1 cellular context compared by ENCODE assay signal in the genomic region with DNA sequence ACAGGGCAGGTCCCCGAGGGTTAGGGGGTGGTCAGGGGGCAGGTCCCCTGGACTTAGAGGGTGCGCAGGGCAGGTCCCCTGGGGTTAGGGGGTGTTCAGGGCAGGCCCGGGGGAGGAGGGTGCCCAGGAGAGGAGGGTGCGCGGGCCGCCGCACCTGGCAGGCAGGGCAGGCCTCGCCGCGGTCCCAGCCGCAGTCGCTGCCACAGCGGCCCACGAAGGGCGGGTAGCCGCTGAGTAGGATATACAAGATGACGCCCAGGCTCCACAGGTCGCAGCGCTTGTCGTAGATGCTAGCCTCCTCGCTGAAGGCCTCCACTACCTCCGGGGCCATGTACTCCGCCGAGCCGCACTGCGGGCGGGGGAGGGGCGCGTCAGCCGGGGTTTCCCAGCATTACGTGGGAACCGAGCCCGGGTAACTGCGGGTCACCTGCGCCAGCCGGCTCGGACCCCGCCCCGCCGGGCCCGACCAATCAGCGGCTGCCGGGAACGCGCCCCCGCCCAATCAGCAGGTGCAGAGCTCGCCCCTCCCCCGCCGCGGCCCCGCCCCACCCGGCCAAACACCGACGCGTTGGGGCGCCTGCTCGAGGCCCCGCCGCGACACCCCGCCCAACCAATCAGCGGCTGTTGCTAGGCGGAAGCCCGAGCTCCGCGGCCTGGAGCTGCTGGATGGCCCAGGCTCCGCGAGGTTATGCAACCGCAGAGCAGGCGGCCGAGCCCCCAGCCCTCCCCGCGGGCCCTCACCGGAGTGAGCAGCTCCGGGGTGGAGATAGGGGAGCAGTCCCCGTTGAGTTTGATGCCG.
A peak's percentile ranks its signal among the peaks of the same experiment; 100 is the strongest.
TF ChIP-seq lines count a peak whose summit lies in the region.

No MANE protein-coding gene starts in this region.

TF ChIP-seq in K562, 482 proteins besides CTCF, POLR2A, EP300 and RAD21 (continued from another document and continues in another):
- TF ChIP-seq, protein P1, sequence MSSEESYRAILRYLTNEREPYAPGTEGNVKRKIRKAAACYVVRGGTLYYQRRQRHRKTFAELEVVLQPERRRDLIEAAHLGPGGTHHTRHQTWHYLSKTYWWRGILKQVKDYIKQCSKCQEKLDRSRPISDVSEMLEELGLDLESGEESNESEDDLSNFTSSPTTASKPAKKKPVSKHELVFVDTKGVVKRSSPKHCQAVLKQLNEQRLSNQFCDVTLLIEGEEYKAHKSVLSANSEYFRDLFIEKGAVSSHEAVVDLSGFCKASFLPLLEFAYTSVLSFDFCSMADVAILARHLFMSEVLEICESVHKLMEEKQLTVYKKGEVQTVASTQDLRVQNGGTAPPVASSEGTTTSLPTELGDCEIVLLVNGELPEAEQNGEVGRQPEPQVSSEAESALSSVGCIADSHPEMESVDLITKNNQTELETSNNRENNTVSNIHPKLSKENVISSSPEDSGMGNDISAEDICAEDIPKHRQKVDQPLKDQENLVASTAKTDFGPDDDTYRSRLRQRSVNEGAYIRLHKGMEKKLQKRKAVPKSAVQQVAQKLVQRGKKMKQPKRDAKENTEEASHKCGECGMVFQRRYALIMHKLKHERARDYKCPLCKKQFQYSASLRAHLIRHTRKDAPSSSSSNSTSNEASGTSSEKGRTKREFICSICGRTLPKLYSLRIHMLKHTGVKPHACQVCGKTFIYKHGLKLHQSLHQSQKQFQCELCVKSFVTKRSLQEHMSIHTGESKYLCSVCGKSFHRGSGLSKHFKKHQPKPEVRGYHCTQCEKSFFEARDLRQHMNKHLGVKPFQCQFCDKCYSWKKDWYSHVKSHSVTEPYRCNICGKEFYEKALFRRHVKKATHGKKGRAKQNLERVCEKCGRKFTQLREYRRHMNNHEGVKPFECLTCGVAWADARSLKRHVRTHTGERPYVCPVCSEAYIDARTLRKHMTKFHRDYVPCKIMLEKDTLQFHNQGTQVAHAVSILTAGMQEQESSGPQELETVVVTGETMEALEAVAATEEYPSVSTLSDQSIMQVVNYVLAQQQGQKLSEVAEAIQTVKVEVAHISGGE (CRISPR knock-in tag; IDR thresholded peaks at IDR 0.05): no peak
- TF ChIP-seq ZNF239 (CRISPR knock-in tag; IDR thresholded peaks at IDR 0.05) (no peak), SRSF7 (optimal IDR thresholded peaks at IDR 0.05; ENCODE audit: low read depth, low read length) (no peak), CSDE1 (IDR thresholded peaks at IDR 0.05) (no peak), HMGN3 (IDR thresholded peaks at IDR 0.05; ENCODE audit: borderline replicate concordance, extremely low read depth, insufficient read length, low read depth, low read length) (peak; percentile 60), HMG20B (CRISPR knock-in tag; IDR thresholded peaks at IDR 0.05) (no peak), U2AF1 (optimal IDR thresholded peaks at IDR 0.05; ENCODE audit: low read depth, low read length) (no peak), FOXK1 (CRISPR knock-in tag; IDR thresholded peaks at IDR 0.05; ENCODE audit: borderline replicate concordance) (no peak), SRSF9 (IDR thresholded peaks at IDR 0.05; ENCODE audit: borderline replicate concordance, low read depth, low read length) (no peak), SMARCC2 (IDR thresholded peaks at IDR 0.05; ENCODE audit: low read depth) (no peak), MTA2 (IDR thresholded peaks at IDR 0.05; ENCODE audit: low read depth) (no peak), ADNP (tag; IDR thresholded peaks at IDR 0.05) (no peak), ZNF696 (CRISPR knock-in tag; conservative IDR thresholded peaks at IDR 0.05) (no peak), ZNF212 (CRISPR knock-in tag; IDR thresholded peaks at IDR 0.05) (no peak; the same call in 1 of the 2 replicates), ASH1L (IDR thresholded peaks at IDR 0.05; ENCODE audit: borderline replicate concordance, low read depth, partially characterized antibody) (no peak), NCOA2 (IDR thresholded peaks at IDR 0.05; ENCODE audit: partially characterized antibody in 2 of 2) (no peak), XRCC5 (IDR thresholded peaks at IDR 0.05; ENCODE audit: low read depth, low read length) (no peak), FOXK2 (conservative IDR thresholded peaks at IDR 0.05 in 1 of 2, IDR thresholded peaks at IDR 0.05 in 1 of 2; ENCODE audit: low read depth in 2 of 2) (no peak), XRCC4 (IDR thresholded peaks at IDR 0.05; ENCODE audit: extremely low read depth, insufficient read depth, insufficient read length) (no peak), EHMT2 (IDR thresholded peaks at IDR 0.05) (no peak), CREBBP (IDR thresholded peaks at IDR 0.05; ENCODE audit: low read depth, low read length) (no peak), TAL1 (IDR thresholded peaks at IDR 0.05) (no peak), TAF9B (IDR thresholded peaks at IDR 0.05; ENCODE audit: partially characterized antibody) (no peak), KLF6 (CRISPR knock-in tag; IDR thresholded peaks at IDR 0.05; ENCODE audit: borderline replicate concordance) (no peak), SMC3 (conservative IDR thresholded peaks at IDR 0.05; ENCODE audit: insufficient read depth, low read depth, low read length) (no peak), DDX20 (tag; IDR thresholded peaks at IDR 0.05; ENCODE audit: low read depth) (no peak), ZFPM2 (CRISPR knock-in tag; IDR thresholded peaks at IDR 0.05) (no peak), KAT7 (CRISPR knock-in tag; IDR thresholded peaks at IDR 0.05; ENCODE audit: borderline replicate concordance) (no peak), BCOR (IDR thresholded peaks at IDR 0.05) (no peak), NBN (IDR thresholded peaks at IDR 0.05; ENCODE audit: low read depth) (0 out of 2 replicates have a peak, but pooled peaks have one; percentile 6), ZBTB1 (CRISPR knock-in tag; IDR thresholded peaks at IDR 0.05; ENCODE audit: borderline replicate concordance, low read depth) (0 out of 2 replicates have a peak, but pooled peaks have one; percentile 23), MCM2 (IDR thresholded peaks at IDR 0.05; ENCODE audit: low read depth) (no peak), NR1H2 (CRISPR knock-in tag; IDR thresholded peaks at IDR 0.05) (peak; percentile 93; the same call in 1 of the 2 replicates), ZNF589 (CRISPR knock-in tag; IDR thresholded peaks at IDR 0.05; ENCODE audit: low read depth) (no peak)
- TF ChIP-seq, protein P2, sequence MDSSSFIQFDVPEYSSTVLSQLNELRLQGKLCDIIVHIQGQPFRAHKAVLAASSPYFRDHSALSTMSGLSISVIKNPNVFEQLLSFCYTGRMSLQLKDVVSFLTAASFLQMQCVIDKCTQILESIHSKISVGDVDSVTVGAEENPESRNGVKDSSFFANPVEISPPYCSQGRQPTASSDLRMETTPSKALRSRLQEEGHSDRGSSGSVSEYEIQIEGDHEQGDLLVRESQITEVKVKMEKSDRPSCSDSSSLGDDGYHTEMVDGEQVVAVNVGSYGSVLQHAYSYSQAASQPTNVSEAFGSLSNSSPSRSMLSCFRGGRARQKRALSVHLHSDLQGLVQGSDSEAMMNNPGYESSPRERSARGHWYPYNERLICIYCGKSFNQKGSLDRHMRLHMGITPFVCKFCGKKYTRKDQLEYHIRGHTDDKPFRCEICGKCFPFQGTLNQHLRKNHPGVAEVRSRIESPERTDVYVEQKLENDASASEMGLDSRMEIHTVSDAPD (CRISPR knock-in tag; IDR thresholded peaks at IDR 0.05): no peak
- TF ChIP-seq, protein P3, sequence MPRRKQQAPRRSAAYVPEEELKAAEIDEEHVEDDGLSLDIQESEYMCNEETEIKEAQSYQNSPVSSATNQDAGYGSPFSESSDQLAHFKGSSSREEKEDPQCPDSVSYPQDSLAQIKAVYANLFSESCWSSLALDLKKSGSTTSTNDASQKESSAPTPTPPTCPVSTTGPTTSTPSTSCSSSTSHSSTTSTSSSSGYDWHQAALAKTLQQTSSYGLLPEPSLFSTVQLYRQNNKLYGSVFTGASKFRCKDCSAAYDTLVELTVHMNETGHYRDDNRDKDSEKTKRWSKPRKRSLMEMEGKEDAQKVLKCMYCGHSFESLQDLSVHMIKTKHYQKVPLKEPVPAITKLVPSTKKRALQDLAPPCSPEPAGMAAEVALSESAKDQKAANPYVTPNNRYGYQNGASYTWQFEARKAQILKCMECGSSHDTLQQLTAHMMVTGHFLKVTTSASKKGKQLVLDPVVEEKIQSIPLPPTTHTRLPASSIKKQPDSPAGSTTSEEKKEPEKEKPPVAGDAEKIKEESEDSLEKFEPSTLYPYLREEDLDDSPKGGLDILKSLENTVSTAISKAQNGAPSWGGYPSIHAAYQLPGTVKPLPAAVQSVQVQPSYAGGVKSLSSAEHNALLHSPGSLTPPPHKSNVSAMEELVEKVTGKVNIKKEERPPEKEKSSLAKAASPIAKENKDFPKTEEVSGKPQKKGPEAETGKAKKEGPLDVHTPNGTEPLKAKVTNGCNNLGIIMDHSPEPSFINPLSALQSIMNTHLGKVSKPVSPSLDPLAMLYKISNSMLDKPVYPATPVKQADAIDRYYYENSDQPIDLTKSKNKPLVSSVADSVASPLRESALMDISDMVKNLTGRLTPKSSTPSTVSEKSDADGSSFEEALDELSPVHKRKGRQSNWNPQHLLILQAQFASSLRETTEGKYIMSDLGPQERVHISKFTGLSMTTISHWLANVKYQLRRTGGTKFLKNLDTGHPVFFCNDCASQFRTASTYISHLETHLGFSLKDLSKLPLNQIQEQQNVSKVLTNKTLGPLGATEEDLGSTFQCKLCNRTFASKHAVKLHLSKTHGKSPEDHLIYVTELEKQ (CRISPR knock-in tag; IDR thresholded peaks at IDR 0.05): no peak
- TF ChIP-seq, protein P4, sequence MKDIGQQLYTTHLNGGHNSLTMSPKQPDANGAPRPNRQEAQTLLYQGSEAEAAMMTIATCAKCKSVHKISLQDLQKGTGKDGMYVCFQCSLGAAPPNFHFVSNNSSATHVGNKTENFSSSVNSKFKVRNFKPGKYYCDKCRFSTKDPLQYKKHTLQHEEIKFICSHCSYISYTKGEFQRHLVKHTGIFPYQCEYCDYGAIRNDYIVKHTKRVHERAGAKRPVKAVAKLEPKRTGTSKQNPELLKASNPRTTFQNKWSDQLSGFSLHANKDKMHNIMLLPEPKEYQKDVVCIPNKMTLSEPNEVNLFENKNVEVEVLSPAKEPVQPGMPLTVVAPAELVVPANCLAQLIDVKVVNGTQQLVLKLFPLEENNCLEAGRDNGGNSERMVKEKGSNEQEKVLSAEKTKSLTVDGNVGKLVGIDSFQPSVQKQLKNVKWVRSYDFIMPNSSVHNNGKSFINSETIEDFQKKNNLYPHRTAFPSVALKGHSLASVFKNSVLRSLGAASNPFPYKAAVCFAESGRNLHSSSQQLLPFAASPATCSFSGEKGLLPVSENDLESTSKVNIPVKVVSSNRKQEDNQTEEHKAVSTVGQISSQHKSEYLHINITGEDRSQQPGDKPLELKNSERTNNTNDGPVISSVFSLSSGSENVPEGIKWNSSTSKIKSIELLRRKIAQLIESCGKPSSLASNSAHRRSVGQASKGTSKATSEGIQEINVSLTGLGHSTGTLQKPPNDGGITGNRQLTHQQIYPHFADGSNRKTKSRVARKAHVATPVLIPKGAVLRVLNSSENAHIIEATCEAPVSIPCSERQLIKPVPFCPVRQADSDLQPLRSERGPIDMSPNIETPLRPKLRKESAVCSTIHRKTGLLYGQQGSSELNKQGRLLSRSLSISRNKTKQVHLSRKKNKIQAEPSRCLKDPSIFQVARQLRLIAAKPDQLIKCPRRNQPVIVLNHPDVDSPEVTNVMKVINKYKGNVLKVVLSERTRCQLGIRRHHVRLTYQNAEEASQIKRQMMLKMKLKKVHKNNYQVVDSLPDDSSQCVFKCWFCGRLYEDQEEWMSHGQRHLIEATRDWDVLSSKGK (CRISPR knock-in tag; IDR thresholded peaks at IDR 0.05): no peak
- TF ChIP-seq, protein P5, sequence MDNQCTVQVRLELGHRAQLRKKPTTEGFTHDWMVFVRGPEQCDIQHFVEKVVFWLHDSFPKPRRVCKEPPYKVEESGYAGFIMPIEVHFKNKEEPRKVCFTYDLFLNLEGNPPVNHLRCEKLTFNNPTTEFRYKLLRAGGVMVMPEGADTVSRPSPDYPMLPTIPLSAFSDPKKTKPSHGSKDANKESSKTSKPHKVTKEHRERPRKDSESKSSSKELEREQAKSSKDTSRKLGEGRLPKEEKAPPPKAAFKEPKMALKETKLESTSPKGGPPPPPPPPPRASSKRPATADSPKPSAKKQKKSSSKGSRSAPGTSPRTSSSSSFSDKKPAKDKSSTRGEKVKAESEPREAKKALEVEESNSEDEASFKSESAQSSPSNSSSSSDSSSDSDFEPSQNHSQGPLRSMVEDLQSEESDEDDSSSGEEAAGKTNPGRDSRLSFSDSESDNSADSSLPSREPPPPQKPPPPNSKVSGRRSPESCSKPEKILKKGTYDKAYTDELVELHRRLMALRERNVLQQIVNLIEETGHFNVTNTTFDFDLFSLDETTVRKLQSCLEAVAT (IDR thresholded peaks at IDR 0.05): no peak; a peak in 1 of 4 replicates
- TF ChIP-seq, protein P6, sequence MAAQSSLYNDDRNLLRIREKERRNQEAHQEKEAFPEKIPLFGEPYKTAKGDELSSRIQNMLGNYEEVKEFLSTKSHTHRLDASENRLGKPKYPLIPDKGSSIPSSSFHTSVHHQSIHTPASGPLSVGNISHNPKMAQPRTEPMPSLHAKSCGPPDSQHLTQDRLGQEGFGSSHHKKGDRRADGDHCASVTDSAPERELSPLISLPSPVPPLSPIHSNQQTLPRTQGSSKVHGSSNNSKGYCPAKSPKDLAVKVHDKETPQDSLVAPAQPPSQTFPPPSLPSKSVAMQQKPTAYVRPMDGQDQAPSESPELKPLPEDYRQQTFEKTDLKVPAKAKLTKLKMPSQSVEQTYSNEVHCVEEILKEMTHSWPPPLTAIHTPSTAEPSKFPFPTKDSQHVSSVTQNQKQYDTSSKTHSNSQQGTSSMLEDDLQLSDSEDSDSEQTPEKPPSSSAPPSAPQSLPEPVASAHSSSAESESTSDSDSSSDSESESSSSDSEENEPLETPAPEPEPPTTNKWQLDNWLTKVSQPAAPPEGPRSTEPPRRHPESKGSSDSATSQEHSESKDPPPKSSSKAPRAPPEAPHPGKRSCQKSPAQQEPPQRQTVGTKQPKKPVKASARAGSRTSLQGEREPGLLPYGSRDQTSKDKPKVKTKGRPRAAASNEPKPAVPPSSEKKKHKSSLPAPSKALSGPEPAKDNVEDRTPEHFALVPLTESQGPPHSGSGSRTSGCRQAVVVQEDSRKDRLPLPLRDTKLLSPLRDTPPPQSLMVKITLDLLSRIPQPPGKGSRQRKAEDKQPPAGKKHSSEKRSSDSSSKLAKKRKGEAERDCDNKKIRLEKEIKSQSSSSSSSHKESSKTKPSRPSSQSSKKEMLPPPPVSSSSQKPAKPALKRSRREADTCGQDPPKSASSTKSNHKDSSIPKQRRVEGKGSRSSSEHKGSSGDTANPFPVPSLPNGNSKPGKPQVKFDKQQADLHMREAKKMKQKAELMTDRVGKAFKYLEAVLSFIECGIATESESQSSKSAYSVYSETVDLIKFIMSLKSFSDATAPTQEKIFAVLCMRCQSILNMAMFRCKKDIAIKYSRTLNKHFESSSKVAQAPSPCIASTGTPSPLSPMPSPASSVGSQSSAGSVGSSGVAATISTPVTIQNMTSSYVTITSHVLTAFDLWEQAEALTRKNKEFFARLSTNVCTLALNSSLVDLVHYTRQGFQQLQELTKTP (IDR thresholded peaks at IDR 0.05; ENCODE audit: low read depth in 1 of 2, partially characterized antibody in 2 of 2): no peak
- TF ChIP-seq, protein P7, sequence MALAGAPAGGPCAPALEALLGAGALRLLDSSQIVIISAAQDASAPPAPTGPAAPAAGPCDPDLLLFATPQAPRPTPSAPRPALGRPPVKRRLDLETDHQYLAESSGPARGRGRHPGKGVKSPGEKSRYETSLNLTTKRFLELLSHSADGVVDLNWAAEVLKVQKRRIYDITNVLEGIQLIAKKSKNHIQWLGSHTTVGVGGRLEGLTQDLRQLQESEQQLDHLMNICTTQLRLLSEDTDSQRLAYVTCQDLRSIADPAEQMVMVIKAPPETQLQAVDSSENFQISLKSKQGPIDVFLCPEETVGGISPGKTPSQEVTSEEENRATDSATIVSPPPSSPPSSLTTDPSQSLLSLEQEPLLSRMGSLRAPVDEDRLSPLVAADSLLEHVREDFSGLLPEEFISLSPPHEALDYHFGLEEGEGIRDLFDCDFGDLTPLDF (CRISPR knock-in tag; IDR thresholded peaks at IDR 0.05): no peak
